1 cellular context compared by ENCODE assay signal in the genomic region with DNA sequence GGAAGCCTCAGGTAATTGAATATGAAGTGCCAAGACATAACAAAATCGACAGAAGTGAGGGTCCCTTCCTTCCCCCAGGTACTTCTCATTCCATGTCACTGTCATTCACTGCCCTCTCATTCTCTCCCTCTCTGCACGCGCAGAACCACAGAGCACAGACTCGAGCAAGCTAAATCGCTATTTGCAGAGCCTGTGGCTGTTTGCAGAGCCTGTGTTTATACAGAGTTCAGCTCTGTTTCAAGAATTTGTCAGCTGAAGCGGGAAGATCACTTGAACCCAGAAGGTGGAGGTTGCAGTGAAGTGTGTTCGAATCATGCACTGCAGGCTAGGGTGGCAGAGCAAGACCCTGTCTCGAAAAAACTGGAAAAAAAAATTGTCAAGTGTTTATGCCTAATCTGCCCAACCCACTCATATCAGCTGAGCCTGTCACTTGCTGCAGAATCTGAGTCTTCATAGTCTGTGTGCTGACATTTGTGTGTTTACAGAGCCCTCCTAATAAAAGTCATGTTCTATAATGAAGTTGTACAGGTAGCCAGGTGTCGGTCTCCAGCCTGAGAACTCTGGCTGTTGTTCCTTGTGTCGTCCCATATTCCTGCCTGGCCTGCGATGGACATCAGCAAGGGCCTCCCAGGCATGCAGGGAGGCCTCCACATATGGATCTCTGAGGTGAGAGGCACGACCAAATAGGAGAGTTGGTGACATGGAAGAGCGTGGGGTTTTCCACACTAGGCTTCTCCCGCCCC.
TF ChIP-seq lines count a peak whose summit lies in the region.

No MANE protein-coding gene starts in this region.

TF ChIP-seq in H1, 55 proteins besides CTCF, POLR2A, EP300 and RAD21:
- TF ChIP-seq BACH1 (IDR thresholded peaks at IDR 0.05; ENCODE audit: low read length): no peak
- no peak for TF ChIP-seq KDM4A (IDR thresholded peaks at IDR 0.05; ENCODE audit: low read depth, low read length, severe bottlenecking)
- TF ChIP-seq, protein P1, sequence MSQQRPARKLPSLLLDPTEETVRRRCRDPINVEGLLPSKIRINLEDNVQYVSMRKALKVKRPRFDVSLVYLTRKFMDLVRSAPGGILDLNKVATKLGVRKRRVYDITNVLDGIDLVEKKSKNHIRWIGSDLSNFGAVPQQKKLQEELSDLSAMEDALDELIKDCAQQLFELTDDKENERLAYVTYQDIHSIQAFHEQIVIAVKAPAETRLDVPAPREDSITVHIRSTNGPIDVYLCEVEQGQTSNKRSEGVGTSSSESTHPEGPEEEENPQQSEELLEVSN (IDR thresholded peaks at IDR 0.05): no peak
